In genomic region chr22:45216133-45217003, GRCh38 we compare ENCODE assay signal across 14 cellular contexts. TPM values are rescaled to one million over a fixed set of nuclear protein-coding genes. Genes with fewer than 3 reads are reported as not detected.
DNase-seq lines count a peak whose midpoint lies in the region; TF ChIP-seq lines count a peak whose summit lies in the region.
"Had no signal": no experiment of that assay in that cellular context is flagged by ENCODE, and none has a peak within 500 bp of the region (broad histone marks: within the 10 kb centered on the region; RNA-seq: fewer than 3 reads in every experiment).

No MANE protein-coding gene starts in this region.

- H3K27me3 ChIP-seq in H7 (ENCODE audit: control insufficient read depth, insufficient read depth, low read length) (no peaks in the 10 kb centered on the region), HAP-1 (ENCODE audit: low read depth) (no peaks in the 10 kb centered on the region)
- H3K27me3 ChIP-seq: esophagus squamous epithelium, left lung had no signal

- DNase-seq in H7 (peak; percentile 74), astrocyte of the spinal cord (ENCODE audit: low read depth, low spot score) (peak; percentile 43), hepatic stellate cell (ENCODE audit: low spot score) (peak; percentile 47), retina (peak; percentile 41), NCI-H1092 treated with DMSO at 0.1 percent for 48 hours (lab: John Stamatoyannopoulos, UW) (no peak), HAP-1 (ENCODE audit: low spot score in 2 of 2) (no peak), germinal center (ENCODE audit: low spot score) (no peak), NCI-H82 (lab: John Stamatoyannopoulos, UW) (no peak)
- DNase-seq: CD4-positive, CD25-positive, alpha-beta regulatory T cell; esophagus squamous epithelium; NCI-H1417 treated with DMSO at 0.1 percent for 48 hours; NCI-H510A treated with DMSO at 0.1 percent for 48 hours; SIG-M5 had no signal

- H3K4me3 ChIP-seq in H7 (ENCODE audit: insufficient read depth, low read depth, low read length) (no peak overlapping the region), astrocyte of the spinal cord (ENCODE audit: low read depth, low read length) (no peak overlapping the region), HAP-1 (no peak overlapping the region)
- H3K4me3 ChIP-seq: left lung had no signal

- TF ChIP-seq CTCF in astrocyte of the spinal cord (IDR thresholded peaks at IDR 0.05; ENCODE audit: low read depth, low read length): no peak

- in situ Hi-C loops in astrocyte of the spinal cord (cut with HindIII; ENCODE audit: low sequenced_read_pairs): no loop called here
- in situ Hi-C loops in HAP-1 (cut with MboI; ENCODE audit: low sequenced_read_pairs): no loop called here

- no peaks in the 10 kb centered on the region for H3K36me3 ChIP-seq in H7 (replicated peaks; ENCODE audit: control insufficient read depth, insufficient read depth, low read length)
- no peaks in the 10 kb centered on the region for H3K36me3 ChIP-seq in HAP-1 (replicated peaks)

- no peaks in the 10 kb centered on the region for H3K9me3 ChIP-seq in HAP-1
- H3K9me3 ChIP-seq: esophagus squamous epithelium, left lung had no signal

- no peaks in the 10 kb centered on the region; the same call in 1 of the 2 replicates for H3K4me1 ChIP-seq in HAP-1

RNA-seq across cellular contexts. Expression of gene KIAA0930, which starts 24.3 kb away (rescaled TPM):
- 37.5 and 43.9 TPM in 2 replicates for total RNA-seq in H7 (2014; rRNA removed; shearing (Covaris generic))

RNA-seq across cellular contexts. Expression of gene NUP50, which starts 52.6 kb away (rescaled TPM):
- 82.6 and 89.0 TPM in 2 replicates for total RNA-seq in H7 (2014; rRNA removed; shearing (Covaris generic))

Comparison
In these comparisons a context has a peak if more than half of its experiments do, and no peak if none do; other contexts are left out.
1. DNase-seq: peak in H7 (single experiment), astrocyte of the spinal cord (single experiment), hepatic stellate cell (single experiment) and retina (single experiment); none in NCI-H1092 treated with DMSO at 0.1 percent for 48 hours (single experiment), HAP-1 (0 of 2), germinal center (single experiment) and NCI-H82 (single experiment).